30 cellular contexts compared by ENCODE assay signal in the genomic region with DNA sequence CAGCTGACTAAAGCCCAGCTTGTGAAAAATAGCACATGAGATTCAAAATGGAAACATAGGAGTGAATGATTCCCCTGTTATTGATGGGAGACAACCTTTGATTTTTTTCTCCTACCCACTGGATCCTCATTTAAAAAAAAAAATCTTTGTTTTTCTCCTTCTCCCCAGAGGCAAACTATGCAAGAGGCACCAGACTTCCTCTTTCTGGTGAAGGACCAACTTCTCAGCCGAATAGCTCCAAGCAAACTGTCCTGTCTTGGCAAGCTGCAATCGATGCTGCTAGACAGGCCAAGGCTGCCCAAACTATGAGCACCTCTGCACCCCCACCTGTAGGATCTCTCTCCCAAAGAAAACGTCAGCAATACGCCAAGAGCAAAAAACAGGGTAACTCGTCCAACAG. TPM values are rescaled to one million over a fixed set of nuclear protein-coding genes. Genes with fewer than 3 reads are reported as not detected.
DNase-seq lines count a peak whose midpoint lies in the region; ATAC-seq and TF ChIP-seq lines count a peak whose summit lies in the region.
"Had no signal": no experiment of that assay in that cellular context is flagged by ENCODE, and none has a peak within 500 bp of the region (broad histone marks: within the 10 kb centered on the region; RNA-seq: fewer than 3 reads in every experiment).

No MANE protein-coding gene starts in this region.

- POLR2A ChIA-PET in HEK293T (lab: Yijun Ruan, JAX) = no interaction called here

- H3K9ac ChIP-seq in BLaER1 treated with 17β-estradiol and CSF1 and Interleukin-3, amounts not matched to agents 10 nM and 100 nM = no peak overlapping the region

- intact Hi-C loops in adrenal gland (cut with DNase I) = loop anchor here in 1 of 2 donors (10.0 kb wide), 1 partner anchor 112 kb away; no protein-coding TSS in a partner anchor
- intact Hi-C loops in lower lobe of right lung (cut with DNase I) = no loop called here
- intact Hi-C loops in left lung (cut with DNase I) = no loop called here

- CTCF ChIA-PET in HEK293T (lab: Yijun Ruan, JAX) = no interaction called here

- peak overlapping the region in 7 of 11 experiments; percentile 21 to 93 (median 43); a peak in 12 of 22 replicates for H3K4me2 ChIP-seq in BLaER1 treated with 17β-estradiol and CSF1 and Interleukin-3, amounts not matched to agents 10 nM and 100 nM

- no peak overlapping the region for H3K27ac ChIP-seq in BLaER1 treated with 17β-estradiol and CSF1 and Interleukin-3, amounts not matched to agents 10 nM and 100 nM
- H3K27ac ChIP-seq in adrenal gland (peak overlapping the region in 3 of 5 donors; percentile 45 to 78 (median 69)), lower lobe of right lung (no peak overlapping the region), left lung (no peak overlapping the region)
- H3K27ac ChIP-seq: psoas muscle, stomach, tibial artery had no signal

- DNase-seq in MV-4-11 (lab: John Stamatoyannopoulos, UW) = peak; percentile 27
- DNase-seq in adrenal gland = no peak
- no peak for DNase-seq in lower lobe of right lung
- DNase-seq in left lung = no peak
- no peak for DNase-seq in HEK293T (ENCODE audit: extremely low spot score)
- DNase-seq in NCI-H82 treated with DMSO at 0.1 percent for 48 hours (lab: John Stamatoyannopoulos, UW; ENCODE audit: unreplicated experiment) = no peak
- DNase-seq: activated CD4-positive, alpha-beta T cell treated with anti-CD3 and anti-CD28 coated beads for 4 hours; activated CD8-positive, alpha-beta memory T cell treated with anti-CD3 and anti-CD28 coated beads for 24 hours; activated effector memory CD4-positive, alpha-beta T cell treated with anti-CD3 and anti-CD28 coated beads, Interleukin-2, amount 50 U/mL, for 16 hours; activated naive CD8-positive, alpha-beta T cell treated with anti-CD3 and anti-CD28 coated beads, Interleukin-2, amount 10 ng/mL, durations not matched to agents 7 days and 5 days; cortex of kidney; DMS153; effector memory CD8-positive, alpha-beta T cell; H9; head of caudate nucleus; Karpas-422; midbrain; naive B cell; NCI-H1048; NCI-H1694; NCI-H446; NCI-H774; psoas muscle; sigmoid colon; stimulated activated CD4-positive, alpha-beta T cell treated with anti-CD3 and anti-CD28 coated beads, Interleukin-12 subunit alpha, Interleukin-12 subunit beta, amount 100 ng/mL, for 4 hours; stimulated activated CD4-positive, alpha-beta T cell treated with anti-CD3 and anti-CD28 coated beads, Interleukin-4, amount 100 ng/mL, for 1 hour; stomach; tibial artery had no signal

- peaks cover 53 to 72% (median 66%) of the 10 kb centered on the region in 11 experiments for H3K27me3 ChIP-seq in BLaER1 treated with 17β-estradiol and CSF1 and Interleukin-3, amounts not matched to agents 10 nM and 100 nM
- no peaks in the 10 kb centered on the region for H3K27me3 ChIP-seq in adrenal gland
- H3K27me3 ChIP-seq in lower lobe of right lung (ENCODE audit: low read depth) = peaks cover 25% of the 10 kb centered on the region
- peaks cover 5 to 68% of the 10 kb centered on the region in 2 donors for H3K27me3 ChIP-seq in left lung

- H3K36me3 ChIP-seq in BLaER1 treated with 17β-estradiol and CSF1 and Interleukin-3, amounts not matched to agents 10 nM and 100 nM = no peaks in the 10 kb centered on the region
- H3K36me3 ChIP-seq in adrenal gland (replicated peaks in 1 of 2) = no peaks in the 10 kb centered on the region
- no peaks in the 10 kb centered on the region for H3K36me3 ChIP-seq in lower lobe of right lung
- H3K36me3 ChIP-seq in left lung = no peaks in the 10 kb centered on the region
- H3K36me3 ChIP-seq: sigmoid colon, stomach, tibial artery had no signal

- no peak for TF ChIP-seq POLR2A in adrenal gland (IDR thresholded peaks at IDR 0.05)

- no peak overlapping the region for H3K4me3 ChIP-seq in BLaER1 treated with 17β-estradiol and CSF1 and Interleukin-3, amounts not matched to agents 10 nM and 100 nM
- H3K4me3 ChIP-seq in adrenal gland = no peak overlapping the region
- H3K4me3 ChIP-seq in lower lobe of right lung = peak overlapping the region; percentile 57
- H3K4me3 ChIP-seq in left lung = no peak overlapping the region
- H3K4me3 ChIP-seq: psoas muscle, sigmoid colon, stomach, tibial artery had no signal

- peaks cover 13 to 31% (median 30%) of the 10 kb centered on the region in 10 experiments for H3K4me1 ChIP-seq in BLaER1 treated with 17β-estradiol and CSF1 and Interleukin-3, amounts not matched to agents 10 nM and 100 nM
- H3K4me1 ChIP-seq in adrenal gland (replicated peaks in 1 of 2) (peaks cover 23 to 50% of the 10 kb centered on the region in 2 donors), lower lobe of right lung (peaks cover 15% of the 10 kb centered on the region), left lung (peaks cover 10 to 24% of the 10 kb centered on the region in 2 donors)

- WGBS in adrenal gland, 4 donors = 32 to 52% (median 47%) methylated on average over 5 of the region's 5 CpGs

- ATAC-seq in lower lobe of right lung (no peak), left lung (no peak), GM21360 (IDR thresholded peaks at IDR 0.05; ENCODE audit: unreplicated experiment) (no peak)
- ATAC-seq: effector memory CD8-positive, alpha-beta T cell; psoas muscle had no signal

- H3K9me3 ChIP-seq in BLaER1 treated with 17β-estradiol and CSF1 and Interleukin-3, amounts not matched to agents 10 nM and 100 nM (replicated peaks in 1 of 11) = no peaks in the 10 kb centered on the region
- H3K9me3 ChIP-seq in adrenal gland (replicated peaks in 1 of 3) (no peaks in the 10 kb centered on the region), lower lobe of right lung (no peaks in the 10 kb centered on the region), left lung (no peaks in the 10 kb centered on the region)
- H3K9me3 ChIP-seq: psoas muscle, sigmoid colon, stomach, tibial artery had no signal

- H4K20me1 ChIP-seq in BLaER1 treated with 17β-estradiol and CSF1 and Interleukin-3, amounts not matched to agents 10 nM and 100 nM = peaks cover 0 to 32% (median 11%) of the 10 kb centered on the region in 11 experiments; a peak in 14 of 22 replicates

- TF ChIP-seq CTCF in adrenal gland (IDR thresholded peaks at IDR 0.05) (no peak), lower lobe of right lung (IDR thresholded peaks at IDR 0.05) (no peak), left lung (IDR thresholded peaks at IDR 0.05) (no peak)

TF ChIP-seq in HEK293T, 16 proteins besides CTCF, POLR2A, EP300 and RAD21:
- TF ChIP-seq ELF4 (IDR thresholded peaks at IDR 0.05) (no peak), FOXK2 (IDR thresholded peaks at IDR 0.05) (no peak), LEF1 (IDR thresholded peaks at IDR 0.05; ENCODE audit: borderline replicate concordance) (no peak), FOXM1 (IDR thresholded peaks at IDR 0.05; ENCODE audit: borderline replicate concordance) (no peak), FOXA1 (IDR thresholded peaks at IDR 0.05) (no peak), ZNF384 (IDR thresholded peaks at IDR 0.05) (no peak), ARNT (IDR thresholded peaks at IDR 0.05) (no peak), L3MBTL2 (conservative IDR thresholded peaks at IDR 0.05) (no peak), HDGF (IDR thresholded peaks at IDR 0.05; ENCODE audit: borderline replicate concordance) (no peak), NFRKB (IDR thresholded peaks at IDR 0.05) (no peak), BHLHE40 (IDR thresholded peaks at IDR 0.05; ENCODE audit: borderline replicate concordance) (no peak), SUZ12 (IDR thresholded peaks at IDR 0.05) (no peak), SP1 (IDR thresholded peaks at IDR 0.05) (no peak), TARDBP (IDR thresholded peaks at IDR 0.05) (no peak), CTBP1 (IDR thresholded peaks at IDR 0.05; ENCODE audit: borderline replicate concordance) (no peak)
- TF ChIP-seq, protein P1, sequence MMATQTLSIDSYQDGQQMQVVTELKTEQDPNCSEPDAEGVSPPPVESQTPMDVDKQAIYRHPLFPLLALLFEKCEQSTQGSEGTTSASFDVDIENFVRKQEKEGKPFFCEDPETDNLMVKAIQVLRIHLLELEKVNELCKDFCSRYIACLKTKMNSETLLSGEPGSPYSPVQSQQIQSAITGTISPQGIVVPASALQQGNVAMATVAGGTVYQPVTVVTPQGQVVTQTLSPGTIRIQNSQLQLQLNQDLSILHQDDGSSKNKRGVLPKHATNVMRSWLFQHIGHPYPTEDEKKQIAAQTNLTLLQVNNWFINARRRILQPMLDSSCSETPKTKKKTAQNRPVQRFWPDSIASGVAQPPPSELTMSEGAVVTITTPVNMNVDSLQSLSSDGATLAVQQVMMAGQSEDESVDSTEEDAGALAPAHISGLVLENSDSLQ (IDR thresholded peaks at IDR 0.05) = no peak

RNA-seq across cellular contexts. Expression of a gene that starts 2.6 kb away (rescaled TPM):
- total RNA-seq in adrenal gland (100 to 1,000 TPM in 1 of 8 donors, 10 to 100 TPM in 7; 37.2 to 111 (median 74.3) TPM), lower lobe of right lung (33.6 TPM), left lung (10 to 100 TPM; 32.6 to 58.2 TPM)
- 10 to 100 TPM; 25.8 to 60.6 (median 48.3) TPM for polyA plus RNA-seq in adrenal gland
- total RNA-seq: activated naive CD8-positive, alpha-beta T cell treated with anti-CD3 and anti-CD28 coated beads, Interleukin-2, amount 10 ng/mL, durations not matched to agents 7 days and 5 days had no signal

Comparison
In these comparisons a context has a peak if more than half of its experiments do, and no peak if none do; other contexts are left out.
1. H3K27ac ChIP-seq: peak in adrenal gland (3 of 5); none in BLaER1 treated with 17β-estradiol and CSF1 and Interleukin-3, amounts not matched to agents 10 nM and 100 nM (0 of 11), lower lobe of right lung (single experiment) and left lung (0 of 2).